Comparison of ENCODE assay signal across 39 cellular contexts in the genomic region with DNA sequence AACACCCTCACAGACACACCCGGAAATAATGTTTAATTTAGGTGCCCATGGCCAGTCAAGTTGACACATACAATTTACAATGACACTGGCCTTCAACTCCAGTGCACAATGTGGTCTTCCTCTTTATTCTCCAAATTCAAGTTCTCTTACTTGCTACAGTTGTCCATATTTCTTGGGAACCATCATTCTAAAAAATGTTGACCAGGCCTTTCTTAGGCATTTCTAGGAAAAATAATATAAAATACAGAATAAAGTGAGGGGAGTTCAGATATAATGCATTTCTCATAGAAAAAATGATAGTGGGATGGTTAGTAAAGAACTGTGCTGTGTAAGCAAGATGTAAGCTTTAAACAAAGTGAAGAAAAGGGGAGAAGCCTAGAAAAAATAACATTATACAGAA.
"Had no signal": no experiment of that assay in that cellular context is flagged by ENCODE, and none has a peak within 500 bp of the region (broad histone marks: within the 10 kb centered on the region; RNA-seq: fewer than 3 reads in every experiment).

No MANE protein-coding gene starts in this region.

- H3K27me3 ChIP-seq: adrenal gland, ascending aorta, body of pancreas, brain microvascular endothelial cell, breast epithelium, cardiac muscle cell had no signal

- DNase-seq: activated effector memory CD4-positive, alpha-beta T cell treated with anti-CD3 and anti-CD28 coated beads, Interleukin-2, amount 50 U/mL, for 16 hours; activated effector memory CD4-positive, alpha-beta T cell treated with Interleukin-2 at 50 U/mL for 16 hours; activated gamma-delta T cell; activated gamma-delta T cell treated with Interleukin-2 at 50 U/mL for 16 hours; activated naive CD4-positive, alpha-beta T cell; activated naive CD4-positive, alpha-beta T cell treated with anti-CD3 and anti-CD28 coated beads for 36 hours; activated naive CD4-positive, alpha-beta T cell treated with anti-CD3 and anti-CD28 coated beads, Interleukin-2, amount 10 ng/mL, durations not matched to agents 7 days and 5 days; activated naive CD4-positive, alpha-beta T cell treated with anti-CD3 and anti-CD28 coated beads, Interleukin-2, amount 50 U/mL, for 16 hours; activated naive CD4-positive, alpha-beta T cell treated with Interleukin-2 at 50 U/mL for 16 hours; activated naive CD8-positive, alpha-beta T cell treated with anti-CD3 and anti-CD28 coated beads for 36 hours; activated naive CD8-positive, alpha-beta T cell treated with anti-CD3 and anti-CD28 coated beads, Interleukin-2, amount 10 ng/mL, durations not matched to agents 7 days and 5 days; activated naive CD8-positive, alpha-beta T cell treated with anti-CD3 and anti-CD28 coated beads, Interleukin-2, amount 50 U/mL, for 24 hours; activated T-cell treated with anti-CD3 and anti-CD28 coated beads, Interleukin-2, amount 50 U/mL, for 4 hours; activated T-cell treated with anti-CD3 and anti-CD28 coated beads, Interleukin-2, amount 50 U/mL, for 48 hours; activated T-cell treated with anti-CD3 and anti-CD28 coated beads, Interleukin-2, amount 50 U/mL, for 72 hours; adrenal gland; amniotic stem cell; amygdala; anterior cingulate cortex; aorta; body of pancreas; brain microvascular endothelial cell; caudate nucleus; central memory CD4-positive, alpha-beta T cell; cerebellar nuclear complex had no signal

- H3K9me3 Mint-ChIP-seq: activated naive CD4-positive, alpha-beta T cell treated with anti-CD3 and anti-CD28 coated beads for 36 hours; activated naive CD4-positive, alpha-beta T cell treated with anti-CD3 and anti-CD28 coated beads, Interleukin-2, amount 10 ng/mL, durations not matched to agents 7 days and 5 days; activated naive CD4-positive, alpha-beta T cell treated with anti-CD3 and anti-CD28 coated beads, Interleukin-2, amount 50 U/mL, for 24 hours; activated naive CD4-positive, alpha-beta T cell treated with anti-CD3 and anti-CD28 coated beads, Interleukin-2, amount 50 U/mL, for 72 hours; activated naive CD8-positive, alpha-beta T cell treated with anti-CD3 and anti-CD28 coated beads for 36 hours; activated naive CD8-positive, alpha-beta T cell treated with anti-CD3 and anti-CD28 coated beads, Interleukin-2, amount 10 ng/mL, durations not matched to agents 7 days and 5 days; activated naive CD8-positive, alpha-beta T cell treated with anti-CD3 and anti-CD28 coated beads, Interleukin-2, amount 50 U/mL, for 24 hours; activated T-cell treated with anti-CD3 and anti-CD28 coated beads, Interleukin-2, amount 50 U/mL, for 4 hours; activated T-helper 1 cell treated with anti-CD3 and anti-CD28 coated beads, Interleukin-12 subunit alpha, Interleukin-12 subunit beta, Interleukin-2, Interleukin-4 antibody, amounts not matched to agents 30 ng/mL and 10 ng/mL and 1 ng/mL, durations not matched to agents 14 hours and 24 hours and 36 hours; activated T-helper 17 cell treated with anti-CD3 and anti-CD28 coated beads, Interleukin-2, amount 50 U/mL, for 72 hours; activated T-helper 2 cell treated with anti-CD3 and anti-CD28 coated beads, Interferon-gamma antibody, Interleukin-2, Interleukin-4, amounts not matched to agents 10 μg/mL and 5 μg/mL and 100 μg/mL, durations not matched to agents 14 hours and 24 hours and 36 hours; brain; central memory CD8-positive, alpha-beta T cell had no signal

- H3K36me3 ChIP-seq: adrenal gland, ascending aorta, brain microvascular endothelial cell, breast epithelium, cardiac muscle cell had no signal

- H3K27ac Mint-ChIP-seq: activated naive CD4-positive, alpha-beta T cell treated with anti-CD3 and anti-CD28 coated beads for 36 hours; activated naive CD4-positive, alpha-beta T cell treated with anti-CD3 and anti-CD28 coated beads, Interleukin-2, amount 10 ng/mL, durations not matched to agents 7 days and 5 days; activated naive CD4-positive, alpha-beta T cell treated with anti-CD3 and anti-CD28 coated beads, Interleukin-2, amount 50 U/mL, for 24 hours; activated naive CD4-positive, alpha-beta T cell treated with anti-CD3 and anti-CD28 coated beads, Interleukin-2, amount 50 U/mL, for 72 hours; activated naive CD8-positive, alpha-beta T cell; activated naive CD8-positive, alpha-beta T cell treated with anti-CD3 and anti-CD28 coated beads for 36 hours; activated naive CD8-positive, alpha-beta T cell treated with anti-CD3 and anti-CD28 coated beads, Interleukin-2, amount 10 ng/mL, durations not matched to agents 7 days and 5 days; activated naive CD8-positive, alpha-beta T cell treated with anti-CD3 and anti-CD28 coated beads, Interleukin-2, amount 50 U/mL, for 24 hours; activated T-cell treated with anti-CD3 and anti-CD28 coated beads, Interleukin-2, amount 50 U/mL, for 72 hours; activated T-helper 1 cell treated with anti-CD3 and anti-CD28 coated beads, Interleukin-12 subunit alpha, Interleukin-12 subunit beta, Interleukin-2, Interleukin-4 antibody, amounts not matched to agents 30 ng/mL and 10 ng/mL and 1 ng/mL, durations not matched to agents 14 hours and 24 hours and 36 hours; activated T-helper 17 cell treated with anti-CD3 and anti-CD28 coated beads, Interleukin-2, amount 50 U/mL, for 72 hours; activated T-helper 2 cell treated with anti-CD3 and anti-CD28 coated beads, Interferon-gamma antibody, Interleukin-2, Interleukin-4, amounts not matched to agents 10 μg/mL and 5 μg/mL and 100 μg/mL, durations not matched to agents 14 hours and 24 hours and 36 hours; brain had no signal

- H3K4me1 ChIP-seq: adrenal gland, ascending aorta, body of pancreas, breast epithelium had no signal

- FAIRE-seq: astrocyte, bronchial epithelial cell, colon had no signal

- H3K4me1 Mint-ChIP-seq: activated naive CD4-positive, alpha-beta T cell treated with anti-CD3 and anti-CD28 coated beads, Interleukin-2, amount 10 ng/mL, durations not matched to agents 7 days and 5 days; activated naive CD8-positive, alpha-beta T cell treated with anti-CD3 and anti-CD28 coated beads, Interleukin-2, amount 10 ng/mL, durations not matched to agents 7 days and 5 days; activated naive CD8-positive, alpha-beta T cell treated with anti-CD3 and anti-CD28 coated beads, Interleukin-2, amount 50 U/mL, for 24 hours; activated T-helper 17 cell treated with anti-CD3 and anti-CD28 coated beads, Interleukin-2, amount 50 U/mL, for 72 hours; brain; central memory CD8-positive, alpha-beta T cell had no signal

- H3K4me3 ChIP-seq: adrenal gland, ascending aorta, body of pancreas, breast epithelium, cardiac muscle cell had no signal

- H3K27ac ChIP-seq: adrenal gland, ascending aorta, body of pancreas, brain microvascular endothelial cell, breast epithelium, cardiac muscle cell had no signal

- H3K4me3 Mint-ChIP-seq: activated naive CD4-positive, alpha-beta T cell treated with anti-CD3 and anti-CD28 coated beads for 36 hours; activated naive CD4-positive, alpha-beta T cell treated with anti-CD3 and anti-CD28 coated beads, Interleukin-2, amount 10 ng/mL, durations not matched to agents 7 days and 5 days; activated naive CD4-positive, alpha-beta T cell treated with anti-CD3 and anti-CD28 coated beads, Interleukin-2, amount 50 U/mL, for 24 hours; activated naive CD8-positive, alpha-beta T cell; activated naive CD8-positive, alpha-beta T cell treated with anti-CD3 and anti-CD28 coated beads for 36 hours; activated naive CD8-positive, alpha-beta T cell treated with anti-CD3 and anti-CD28 coated beads, Interleukin-2, amount 10 ng/mL, durations not matched to agents 7 days and 5 days; activated naive CD8-positive, alpha-beta T cell treated with anti-CD3 and anti-CD28 coated beads, Interleukin-2, amount 50 U/mL, for 24 hours; activated T-cell treated with anti-CD3 and anti-CD28 coated beads, Interleukin-2, amount 50 U/mL, for 4 hours; activated T-cell treated with anti-CD3 and anti-CD28 coated beads, Interleukin-2, amount 50 U/mL, for 72 hours; activated T-helper 1 cell treated with anti-CD3 and anti-CD28 coated beads, Interleukin-12 subunit alpha, Interleukin-12 subunit beta, Interleukin-2, Interleukin-4 antibody, amounts not matched to agents 30 ng/mL and 10 ng/mL and 1 ng/mL, durations not matched to agents 14 hours and 24 hours and 36 hours; activated T-helper 17 cell treated with anti-CD3 and anti-CD28 coated beads, Interleukin-2, amount 50 U/mL, for 72 hours; brain; central memory CD8-positive, alpha-beta T cell had no signal

- H3K36me3 Mint-ChIP-seq: activated naive CD4-positive, alpha-beta T cell treated with anti-CD3 and anti-CD28 coated beads, Interleukin-2, amount 10 ng/mL, durations not matched to agents 7 days and 5 days; activated naive CD4-positive, alpha-beta T cell treated with anti-CD3 and anti-CD28 coated beads, Interleukin-2, amount 50 U/mL, for 24 hours; activated naive CD8-positive, alpha-beta T cell; activated naive CD8-positive, alpha-beta T cell treated with anti-CD3 and anti-CD28 coated beads for 36 hours; activated naive CD8-positive, alpha-beta T cell treated with anti-CD3 and anti-CD28 coated beads, Interleukin-2, amount 10 ng/mL, durations not matched to agents 7 days and 5 days; brain had no signal

- H3K27me3 Mint-ChIP-seq: activated naive CD4-positive, alpha-beta T cell treated with anti-CD3 and anti-CD28 coated beads, Interleukin-2, amount 10 ng/mL, durations not matched to agents 7 days and 5 days; activated naive CD4-positive, alpha-beta T cell treated with anti-CD3 and anti-CD28 coated beads, Interleukin-2, amount 50 U/mL, for 24 hours; activated naive CD8-positive, alpha-beta T cell; activated naive CD8-positive, alpha-beta T cell treated with anti-CD3 and anti-CD28 coated beads for 36 hours; activated naive CD8-positive, alpha-beta T cell treated with anti-CD3 and anti-CD28 coated beads, Interleukin-2, amount 10 ng/mL, durations not matched to agents 7 days and 5 days; activated naive CD8-positive, alpha-beta T cell treated with anti-CD3 and anti-CD28 coated beads, Interleukin-2, amount 50 U/mL, for 24 hours; activated T-helper 17 cell treated with anti-CD3 and anti-CD28 coated beads, Interleukin-2, amount 50 U/mL, for 72 hours; brain had no signal

- H3K9me3 ChIP-seq: adrenal gland, ascending aorta, body of pancreas, breast epithelium had no signal

- ATAC-seq: activated naive CD4-positive, alpha-beta T cell treated with anti-CD3 and anti-CD28 coated beads, Interleukin-2, amount 50 U/mL, for 72 hours; activated naive CD8-positive, alpha-beta T cell treated with anti-CD3 and anti-CD28 coated beads, Interleukin-2, amount 50 U/mL, for 24 hours; activated T-cell treated with anti-CD3 and anti-CD28 coated beads, Interleukin-2, amount 50 U/mL, for 4 hours; activated T-cell treated with anti-CD3 and anti-CD28 coated beads, Interleukin-2, amount 50 U/mL, for 72 hours; activated T-helper 17 cell treated with anti-CD3 and anti-CD28 coated beads, Interleukin-2, amount 50 U/mL, for 72 hours; body of pancreas had no signal
